In the genomic region with DNA sequence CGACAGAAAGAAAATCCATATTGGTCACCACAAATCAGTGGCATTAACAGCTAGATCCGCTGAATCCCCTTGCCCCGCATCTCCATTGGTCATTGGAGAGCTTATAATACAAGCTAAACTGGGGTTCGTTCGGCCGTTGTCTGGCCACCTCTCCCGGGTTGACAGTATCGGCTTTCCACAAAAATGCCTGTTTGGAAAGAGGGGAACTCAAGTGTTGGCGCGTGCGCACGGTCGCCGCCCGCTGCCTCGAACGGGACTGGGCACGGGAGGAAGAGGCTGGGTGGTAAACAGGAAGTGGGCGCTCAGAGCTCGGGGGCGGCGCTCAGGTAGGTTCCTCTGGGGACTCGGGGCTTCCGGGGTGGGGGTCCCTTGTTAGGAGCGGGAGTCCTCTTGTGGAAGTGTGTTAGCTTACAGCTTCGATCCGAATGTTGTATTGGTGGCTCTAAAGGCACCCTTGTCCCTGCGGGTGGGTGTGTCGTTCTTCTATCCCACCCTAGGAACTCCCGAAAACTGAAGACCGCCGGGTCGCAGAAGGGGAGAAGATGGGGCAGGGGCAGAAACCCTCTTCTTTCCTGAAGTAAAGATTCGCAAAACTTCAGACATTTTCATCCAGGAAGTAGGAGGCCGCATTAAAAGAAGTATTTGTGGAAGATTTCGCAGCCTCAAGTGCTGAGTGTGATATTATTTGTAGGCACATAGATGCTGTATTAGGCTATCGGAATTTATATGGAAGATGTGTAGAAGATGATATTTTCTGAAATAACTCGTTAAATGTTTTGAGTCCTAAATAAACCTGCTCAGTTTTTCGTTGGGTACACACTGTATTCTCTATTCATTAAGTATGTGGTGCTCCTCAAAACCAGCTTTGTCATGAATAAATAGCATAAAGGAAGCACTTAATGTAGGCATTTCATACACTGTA, we compare ENCODE assay signal across 1 cellular context.
TF ChIP-seq lines count a peak whose summit lies in the region.

No MANE protein-coding gene starts in this region.

TF ChIP-seq in GM12878, 131 proteins besides CTCF, POLR2A, EP300 and RAD21 (continued from another document and continues in another):
- TF ChIP-seq, protein P1, sequence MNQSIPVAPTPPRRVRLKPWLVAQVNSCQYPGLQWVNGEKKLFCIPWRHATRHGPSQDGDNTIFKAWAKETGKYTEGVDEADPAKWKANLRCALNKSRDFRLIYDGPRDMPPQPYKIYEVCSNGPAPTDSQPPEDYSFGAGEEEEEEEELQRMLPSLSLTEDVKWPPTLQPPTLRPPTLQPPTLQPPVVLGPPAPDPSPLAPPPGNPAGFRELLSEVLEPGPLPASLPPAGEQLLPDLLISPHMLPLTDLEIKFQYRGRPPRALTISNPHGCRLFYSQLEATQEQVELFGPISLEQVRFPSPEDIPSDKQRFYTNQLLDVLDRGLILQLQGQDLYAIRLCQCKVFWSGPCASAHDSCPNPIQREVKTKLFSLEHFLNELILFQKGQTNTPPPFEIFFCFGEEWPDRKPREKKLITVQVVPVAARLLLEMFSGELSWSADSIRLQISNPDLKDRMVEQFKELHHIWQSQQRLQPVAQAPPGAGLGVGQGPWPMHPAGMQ (IDR thresholded peaks at IDR 0.05; ENCODE audit: borderline replicate concordance), result no peak
- TF ChIP-seq, protein P2, sequence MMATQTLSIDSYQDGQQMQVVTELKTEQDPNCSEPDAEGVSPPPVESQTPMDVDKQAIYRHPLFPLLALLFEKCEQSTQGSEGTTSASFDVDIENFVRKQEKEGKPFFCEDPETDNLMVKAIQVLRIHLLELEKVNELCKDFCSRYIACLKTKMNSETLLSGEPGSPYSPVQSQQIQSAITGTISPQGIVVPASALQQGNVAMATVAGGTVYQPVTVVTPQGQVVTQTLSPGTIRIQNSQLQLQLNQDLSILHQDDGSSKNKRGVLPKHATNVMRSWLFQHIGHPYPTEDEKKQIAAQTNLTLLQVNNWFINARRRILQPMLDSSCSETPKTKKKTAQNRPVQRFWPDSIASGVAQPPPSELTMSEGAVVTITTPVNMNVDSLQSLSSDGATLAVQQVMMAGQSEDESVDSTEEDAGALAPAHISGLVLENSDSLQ (IDR thresholded peaks at IDR 0.05), result no peak
- TF ChIP-seq GABPA (IDR thresholded peaks at IDR 0.05; ENCODE audit: low read depth) (peak; percentile 85), MXI1 (IDR thresholded peaks at IDR 0.05; ENCODE audit: low read depth, low read length) (no peak), SMAD1 (IDR thresholded peaks at IDR 0.05; ENCODE audit: low read depth, partially characterized antibody) (no peak), CBX5 (IDR thresholded peaks at IDR 0.05; ENCODE audit: low read depth) (0 out of 2 replicates have a peak, but pooled peaks have one; percentile 10), ZZZ3 (IDR thresholded peaks at IDR 0.05; ENCODE audit: control insufficient read depth, insufficient read length, low read depth) (no peak), BHLHE40 (IDR thresholded peaks at IDR 0.05; ENCODE audit: borderline replicate concordance in 1 of 2, low read depth in 2 of 2, low read length in 1 of 2) (peak; percentile 99), EED (IDR thresholded peaks at IDR 0.05; ENCODE audit: low read depth) (no peak), KLF5 (IDR thresholded peaks at IDR 0.05; ENCODE audit: partially characterized antibody) (peak; percentile 77), SREBF1 (IDR thresholded peaks at IDR 0.05; ENCODE audit: low read length) (no peak), DPF2 (IDR thresholded peaks at IDR 0.05) (0 out of 2 replicates have a peak, but pooled peaks have one; percentile 3), MEF2A (IDR thresholded peaks at IDR 0.05; ENCODE audit: insufficient read depth, low read depth, low read length) (0 out of 2 replicates have a peak, but pooled peaks have one; percentile 38), SP1 (IDR thresholded peaks at IDR 0.05; ENCODE audit: low read depth, low read length) (peak; percentile 44), POU2F2 (IDR thresholded peaks at IDR 0.05; ENCODE audit: borderline replicate concordance, low read depth, low read length) (peak; percentile 49; the same call in 1 of the 3 replicates), FOS (IDR thresholded peaks at IDR 0.05; ENCODE audit: borderline replicate concordance, extremely low read depth, insufficient read length) (no peak), ZSCAN29 (IDR thresholded peaks at IDR 0.05) (no peak), NFIC (IDR thresholded peaks at IDR 0.05; ENCODE audit: low read depth, low read length) (no peak), FOXM1 (IDR thresholded peaks at IDR 0.05; ENCODE audit: low read depth, low read length) (0 out of 2 replicates have a peak, but pooled peaks have one; percentile 14), HDGF (IDR thresholded peaks at IDR 0.05) (no peak), ZNF207 (IDR thresholded peaks at IDR 0.05; ENCODE audit: borderline replicate concordance) (no peak), CHD4 (IDR thresholded peaks at IDR 0.05) (no peak), IKZF2 (IDR thresholded peaks at IDR 0.05) (peak in 1 of 2 experiments; percentile 27; a peak in 2 of 4 replicates), SRF (IDR thresholded peaks at IDR 0.05; ENCODE audit: low read depth in 2 of 2, low read length in 2 of 2) (peak; percentile 62 to 98), RCOR1 (conservative IDR thresholded peaks at IDR 0.05; ENCODE audit: low read depth, low read length) (no peak), SREBF2 (IDR thresholded peaks at IDR 0.05; ENCODE audit: low read length) (no peak), MTA3 (IDR thresholded peaks at IDR 0.05; ENCODE audit: borderline replicate concordance, low read length) (no peak; the same call in 1 of the 2 replicates), MTA2 (IDR thresholded peaks at IDR 0.05; ENCODE audit: low read depth) (no peak), WRNIP1 (IDR thresholded peaks at IDR 0.05; ENCODE audit: borderline replicate concordance, low read depth, low read length) (no peak; the same call in 1 of the 2 replicates), GATAD2B (conservative IDR thresholded peaks at IDR 0.05; ENCODE audit: low read depth) (no peak), SIX5 (IDR thresholded peaks at IDR 0.05; ENCODE audit: low read depth, low read length, severe bottlenecking) (peak; percentile 38), PAX8 (IDR thresholded peaks at IDR 0.05) (no peak), ZBED1 (IDR thresholded peaks at IDR 0.05; ENCODE audit: borderline replicate concordance) (no peak)
- TF ChIP-seq, protein P3, sequence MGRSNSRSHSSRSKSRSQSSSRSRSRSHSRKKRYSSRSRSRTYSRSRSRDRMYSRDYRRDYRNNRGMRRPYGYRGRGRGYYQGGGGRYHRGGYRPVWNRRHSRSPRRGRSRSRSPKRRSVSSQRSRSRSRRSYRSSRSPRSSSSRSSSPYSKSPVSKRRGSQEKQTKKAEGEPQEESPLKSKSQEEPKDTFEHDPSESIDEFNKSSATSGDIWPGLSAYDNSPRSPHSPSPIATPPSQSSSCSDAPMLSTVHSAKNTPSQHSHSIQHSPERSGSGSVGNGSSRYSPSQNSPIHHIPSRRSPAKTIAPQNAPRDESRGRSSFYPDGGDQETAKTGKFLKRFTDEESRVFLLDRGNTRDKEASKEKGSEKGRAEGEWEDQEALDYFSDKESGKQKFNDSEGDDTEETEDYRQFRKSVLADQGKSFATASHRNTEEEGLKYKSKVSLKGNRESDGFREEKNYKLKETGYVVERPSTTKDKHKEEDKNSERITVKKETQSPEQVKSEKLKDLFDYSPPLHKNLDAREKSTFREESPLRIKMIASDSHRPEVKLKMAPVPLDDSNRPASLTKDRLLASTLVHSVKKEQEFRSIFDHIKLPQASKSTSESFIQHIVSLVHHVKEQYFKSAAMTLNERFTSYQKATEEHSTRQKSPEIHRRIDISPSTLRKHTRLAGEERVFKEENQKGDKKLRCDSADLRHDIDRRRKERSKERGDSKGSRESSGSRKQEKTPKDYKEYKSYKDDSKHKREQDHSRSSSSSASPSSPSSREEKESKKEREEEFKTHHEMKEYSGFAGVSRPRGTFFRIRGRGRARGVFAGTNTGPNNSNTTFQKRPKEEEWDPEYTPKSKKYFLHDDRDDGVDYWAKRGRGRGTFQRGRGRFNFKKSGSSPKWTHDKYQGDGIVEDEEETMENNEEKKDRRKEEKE (IDR thresholded peaks at IDR 0.05), result no peak
- TF ChIP-seq, protein P4, sequence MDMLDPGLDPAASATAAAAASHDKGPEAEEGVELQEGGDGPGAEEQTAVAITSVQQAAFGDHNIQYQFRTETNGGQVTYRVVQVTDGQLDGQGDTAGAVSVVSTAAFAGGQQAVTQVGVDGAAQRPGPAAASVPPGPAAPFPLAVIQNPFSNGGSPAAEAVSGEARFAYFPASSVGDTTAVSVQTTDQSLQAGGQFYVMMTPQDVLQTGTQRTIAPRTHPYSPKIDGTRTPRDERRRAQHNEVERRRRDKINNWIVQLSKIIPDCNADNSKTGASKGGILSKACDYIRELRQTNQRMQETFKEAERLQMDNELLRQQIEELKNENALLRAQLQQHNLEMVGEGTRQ (IDR thresholded peaks at IDR 0.05; ENCODE audit: borderline replicate concordance, low read depth, low read length), result no peak
- TF ChIP-seq, protein P5, sequence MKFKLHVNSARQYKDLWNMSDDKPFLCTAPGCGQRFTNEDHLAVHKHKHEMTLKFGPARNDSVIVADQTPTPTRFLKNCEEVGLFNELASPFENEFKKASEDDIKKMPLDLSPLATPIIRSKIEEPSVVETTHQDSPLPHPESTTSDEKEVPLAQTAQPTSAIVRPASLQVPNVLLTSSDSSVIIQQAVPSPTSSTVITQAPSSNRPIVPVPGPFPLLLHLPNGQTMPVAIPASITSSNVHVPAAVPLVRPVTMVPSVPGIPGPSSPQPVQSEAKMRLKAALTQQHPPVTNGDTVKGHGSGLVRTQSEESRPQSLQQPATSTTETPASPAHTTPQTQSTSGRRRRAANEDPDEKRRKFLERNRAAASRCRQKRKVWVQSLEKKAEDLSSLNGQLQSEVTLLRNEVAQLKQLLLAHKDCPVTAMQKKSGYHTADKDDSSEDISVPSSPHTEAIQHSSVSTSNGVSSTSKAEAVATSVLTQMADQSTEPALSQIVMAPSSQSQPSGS (IDR thresholded peaks at IDR 0.05; ENCODE audit: low read length), result no peak
- TF ChIP-seq, protein P6, sequence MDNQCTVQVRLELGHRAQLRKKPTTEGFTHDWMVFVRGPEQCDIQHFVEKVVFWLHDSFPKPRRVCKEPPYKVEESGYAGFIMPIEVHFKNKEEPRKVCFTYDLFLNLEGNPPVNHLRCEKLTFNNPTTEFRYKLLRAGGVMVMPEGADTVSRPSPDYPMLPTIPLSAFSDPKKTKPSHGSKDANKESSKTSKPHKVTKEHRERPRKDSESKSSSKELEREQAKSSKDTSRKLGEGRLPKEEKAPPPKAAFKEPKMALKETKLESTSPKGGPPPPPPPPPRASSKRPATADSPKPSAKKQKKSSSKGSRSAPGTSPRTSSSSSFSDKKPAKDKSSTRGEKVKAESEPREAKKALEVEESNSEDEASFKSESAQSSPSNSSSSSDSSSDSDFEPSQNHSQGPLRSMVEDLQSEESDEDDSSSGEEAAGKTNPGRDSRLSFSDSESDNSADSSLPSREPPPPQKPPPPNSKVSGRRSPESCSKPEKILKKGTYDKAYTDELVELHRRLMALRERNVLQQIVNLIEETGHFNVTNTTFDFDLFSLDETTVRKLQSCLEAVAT (IDR thresholded peaks at IDR 0.05), result peak; percentile 100
- TF ChIP-seq, protein P7, sequence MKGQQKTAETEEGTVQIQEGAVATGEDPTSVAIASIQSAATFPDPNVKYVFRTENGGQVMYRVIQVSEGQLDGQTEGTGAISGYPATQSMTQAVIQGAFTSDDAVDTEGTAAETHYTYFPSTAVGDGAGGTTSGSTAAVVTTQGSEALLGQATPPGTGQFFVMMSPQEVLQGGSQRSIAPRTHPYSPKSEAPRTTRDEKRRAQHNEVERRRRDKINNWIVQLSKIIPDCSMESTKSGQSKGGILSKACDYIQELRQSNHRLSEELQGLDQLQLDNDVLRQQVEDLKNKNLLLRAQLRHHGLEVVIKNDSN (IDR thresholded peaks at IDR 0.05; ENCODE audit: borderline replicate concordance, extremely low read length, insufficient read depth, low read depth, low read length), result no peak
- TF ChIP-seq, protein P8, sequence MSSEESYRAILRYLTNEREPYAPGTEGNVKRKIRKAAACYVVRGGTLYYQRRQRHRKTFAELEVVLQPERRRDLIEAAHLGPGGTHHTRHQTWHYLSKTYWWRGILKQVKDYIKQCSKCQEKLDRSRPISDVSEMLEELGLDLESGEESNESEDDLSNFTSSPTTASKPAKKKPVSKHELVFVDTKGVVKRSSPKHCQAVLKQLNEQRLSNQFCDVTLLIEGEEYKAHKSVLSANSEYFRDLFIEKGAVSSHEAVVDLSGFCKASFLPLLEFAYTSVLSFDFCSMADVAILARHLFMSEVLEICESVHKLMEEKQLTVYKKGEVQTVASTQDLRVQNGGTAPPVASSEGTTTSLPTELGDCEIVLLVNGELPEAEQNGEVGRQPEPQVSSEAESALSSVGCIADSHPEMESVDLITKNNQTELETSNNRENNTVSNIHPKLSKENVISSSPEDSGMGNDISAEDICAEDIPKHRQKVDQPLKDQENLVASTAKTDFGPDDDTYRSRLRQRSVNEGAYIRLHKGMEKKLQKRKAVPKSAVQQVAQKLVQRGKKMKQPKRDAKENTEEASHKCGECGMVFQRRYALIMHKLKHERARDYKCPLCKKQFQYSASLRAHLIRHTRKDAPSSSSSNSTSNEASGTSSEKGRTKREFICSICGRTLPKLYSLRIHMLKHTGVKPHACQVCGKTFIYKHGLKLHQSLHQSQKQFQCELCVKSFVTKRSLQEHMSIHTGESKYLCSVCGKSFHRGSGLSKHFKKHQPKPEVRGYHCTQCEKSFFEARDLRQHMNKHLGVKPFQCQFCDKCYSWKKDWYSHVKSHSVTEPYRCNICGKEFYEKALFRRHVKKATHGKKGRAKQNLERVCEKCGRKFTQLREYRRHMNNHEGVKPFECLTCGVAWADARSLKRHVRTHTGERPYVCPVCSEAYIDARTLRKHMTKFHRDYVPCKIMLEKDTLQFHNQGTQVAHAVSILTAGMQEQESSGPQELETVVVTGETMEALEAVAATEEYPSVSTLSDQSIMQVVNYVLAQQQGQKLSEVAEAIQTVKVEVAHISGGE (CRISPR knock-in tag; IDR thresholded peaks at IDR 0.05), result no peak
- TF ChIP-seq, protein P9, sequence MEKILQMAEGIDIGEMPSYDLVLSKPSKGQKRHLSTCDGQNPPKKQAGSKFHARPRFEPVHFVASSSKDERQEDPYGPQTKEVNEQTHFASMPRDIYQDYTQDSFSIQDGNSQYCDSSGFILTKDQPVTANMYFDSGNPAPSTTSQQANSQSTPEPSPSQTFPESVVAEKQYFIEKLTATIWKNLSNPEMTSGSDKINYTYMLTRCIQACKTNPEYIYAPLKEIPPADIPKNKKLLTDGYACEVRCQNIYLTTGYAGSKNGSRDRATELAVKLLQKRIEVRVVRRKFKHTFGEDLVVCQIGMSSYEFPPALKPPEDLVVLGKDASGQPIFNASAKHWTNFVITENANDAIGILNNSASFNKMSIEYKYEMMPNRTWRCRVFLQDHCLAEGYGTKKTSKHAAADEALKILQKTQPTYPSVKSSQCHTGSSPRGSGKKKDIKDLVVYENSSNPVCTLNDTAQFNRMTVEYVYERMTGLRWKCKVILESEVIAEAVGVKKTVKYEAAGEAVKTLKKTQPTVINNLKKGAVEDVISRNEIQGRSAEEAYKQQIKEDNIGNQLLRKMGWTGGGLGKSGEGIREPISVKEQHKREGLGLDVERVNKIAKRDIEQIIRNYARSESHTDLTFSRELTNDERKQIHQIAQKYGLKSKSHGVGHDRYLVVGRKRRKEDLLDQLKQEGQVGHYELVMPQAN (conservative IDR thresholded peaks at IDR 0.05), result no peak
- TF ChIP-seq, protein P10, sequence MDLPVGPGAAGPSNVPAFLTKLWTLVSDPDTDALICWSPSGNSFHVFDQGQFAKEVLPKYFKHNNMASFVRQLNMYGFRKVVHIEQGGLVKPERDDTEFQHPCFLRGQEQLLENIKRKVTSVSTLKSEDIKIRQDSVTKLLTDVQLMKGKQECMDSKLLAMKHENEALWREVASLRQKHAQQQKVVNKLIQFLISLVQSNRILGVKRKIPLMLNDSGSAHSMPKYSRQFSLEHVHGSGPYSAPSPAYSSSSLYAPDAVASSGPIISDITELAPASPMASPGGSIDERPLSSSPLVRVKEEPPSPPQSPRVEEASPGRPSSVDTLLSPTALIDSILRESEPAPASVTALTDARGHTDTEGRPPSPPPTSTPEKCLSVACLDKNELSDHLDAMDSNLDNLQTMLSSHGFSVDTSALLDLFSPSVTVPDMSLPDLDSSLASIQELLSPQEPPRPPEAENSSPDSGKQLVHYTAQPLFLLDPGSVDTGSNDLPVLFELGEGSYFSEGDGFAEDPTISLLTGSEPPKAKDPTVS (IDR thresholded peaks at IDR 0.05; ENCODE audit: low read depth, low read length), result no peak
